ENCODE assay signal across 29 cellular contexts in the genomic region with DNA sequence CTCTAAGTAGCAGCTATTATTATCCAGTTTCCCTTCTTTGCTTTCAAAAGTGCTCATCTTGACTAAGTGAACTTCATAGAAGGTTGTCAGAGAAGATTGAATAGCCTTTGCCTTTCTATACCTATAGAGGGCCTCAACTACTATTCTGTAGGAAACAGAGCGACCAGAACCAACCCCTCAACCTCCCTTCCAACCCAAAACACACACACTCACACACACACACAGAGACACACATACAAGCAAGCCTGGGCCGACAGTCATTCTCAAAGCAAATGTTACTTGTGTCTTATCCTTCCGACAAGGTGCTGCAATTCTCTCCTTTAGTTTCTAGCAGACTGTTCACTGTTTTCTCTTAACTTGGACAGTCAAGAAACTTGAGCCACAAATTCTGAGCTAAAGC.
"Had no signal": no experiment of that assay in that cellular context is flagged by ENCODE, and none has a peak within 500 bp of the region (broad histone marks: within the 10 kb centered on the region; RNA-seq: fewer than 3 reads in every experiment).

No MANE protein-coding gene starts in this region.

- H3K27me3 ChIP-seq: breast epithelium, Peyer's patch, SJCRH30 had no signal

- H3K36me3 ChIP-seq: breast epithelium, Peyer's patch, SJCRH30 had no signal

- H3K4me3 ChIP-seq: breast epithelium, Peyer's patch, SJCRH30 had no signal

- H3K4me1 Mint-ChIP-seq: activated naive CD4-positive, alpha-beta T cell treated with anti-CD3 and anti-CD28 coated beads, Interleukin-2, amount 50 U/mL, for 24 hours had no signal

- DNase-seq: activated CD4-positive, alpha-beta T cell treated with anti-CD3 and anti-CD28 coated beads for 48 hours; activated CD4-positive, alpha-beta T cell treated with anti-CD3 and anti-CD28 coated beads, Interleukin-2, amount 50 U/mL, for 4 hours; activated CD8-positive, alpha-beta memory T cell treated with anti-CD3 and anti-CD28 coated beads, Interleukin-2, amount 50 U/mL, for 48 hours; activated CD8-positive, alpha-beta T cell treated with anti-CD3 and anti-CD28 coated beads, Interleukin-2, amount 10 ng/mL, durations not matched to agents 7 days and 5 days; activated effector memory CD4-positive, alpha-beta T cell treated with Interleukin-2 at 50 U/mL for 16 hours; activated naive CD4-positive, alpha-beta T cell; activated T-cell treated with anti-CD3 and anti-CD28 coated beads, Interleukin-2, amount 50 U/mL, for 1 hour; aorta; caudate nucleus; NCI-H1092; NCI-H1417 treated with DMSO at 0.1 percent for 48 hours; NCI-H1694; NCI-H2029; NCI-H2107; NCI-H345; NCI-H510A; NCI-H526 treated with DMSO at 0.1 percent for 48 hours; NK-92 treated with Interleukin-12 subunit alpha and Interleukin-12 subunit beta, amount 100 ng/mL, for 24 hours; Peyer's patch; Right ventricle myocardium superior; SJCRH30; SK-N-SH; T-helper 1 cell had no signal

- H3K27ac Mint-ChIP-seq: activated CD8-positive, alpha-beta T cell treated with anti-CD3 and anti-CD28 coated beads, Interleukin-2, amount 10 ng/mL, durations not matched to agents 7 days and 5 days; activated naive CD4-positive, alpha-beta T cell treated with anti-CD3 and anti-CD28 coated beads, Interleukin-2, amount 50 U/mL, for 24 hours; activated T-helper 1 cell treated with anti-CD3 and anti-CD28 coated beads, Interleukin-12 subunit alpha, Interleukin-12 subunit beta, Interleukin-2, Interleukin-4 antibody, amounts not matched to agents 30 ng/mL and 10 ng/mL and 1 ng/mL, durations not matched to agents 14 hours and 24 hours and 36 hours had no signal

- H3K9me3 Mint-ChIP-seq: activated naive CD4-positive, alpha-beta T cell treated with anti-CD3 and anti-CD28 coated beads, Interleukin-2, amount 50 U/mL, for 24 hours; activated T-helper 1 cell treated with anti-CD3 and anti-CD28 coated beads, Interleukin-12 subunit alpha, Interleukin-12 subunit beta, Interleukin-2, Interleukin-4 antibody, amounts not matched to agents 30 ng/mL and 10 ng/mL and 1 ng/mL, durations not matched to agents 14 hours and 24 hours and 36 hours had no signal

- H3K27ac ChIP-seq: breast epithelium, KMS-11, Peyer's patch, RWPE1, SJCRH30, VCaP had no signal

- H3K9me3 ChIP-seq: breast epithelium, Peyer's patch, SJCRH30, SK-N-SH had no signal

- H3K36me3 Mint-ChIP-seq: activated naive CD4-positive, alpha-beta T cell treated with anti-CD3 and anti-CD28 coated beads, Interleukin-2, amount 50 U/mL, for 24 hours had no signal

- H3K4me3 Mint-ChIP-seq: activated CD8-positive, alpha-beta T cell treated with anti-CD3 and anti-CD28 coated beads, Interleukin-2, amount 10 ng/mL, durations not matched to agents 7 days and 5 days; activated naive CD4-positive, alpha-beta T cell treated with anti-CD3 and anti-CD28 coated beads, Interleukin-2, amount 50 U/mL, for 24 hours; activated T-helper 1 cell treated with anti-CD3 and anti-CD28 coated beads, Interleukin-12 subunit alpha, Interleukin-12 subunit beta, Interleukin-2, Interleukin-4 antibody, amounts not matched to agents 30 ng/mL and 10 ng/mL and 1 ng/mL, durations not matched to agents 14 hours and 24 hours and 36 hours had no signal
